8 cellular contexts compared by ENCODE assay signal in the genomic region with DNA sequence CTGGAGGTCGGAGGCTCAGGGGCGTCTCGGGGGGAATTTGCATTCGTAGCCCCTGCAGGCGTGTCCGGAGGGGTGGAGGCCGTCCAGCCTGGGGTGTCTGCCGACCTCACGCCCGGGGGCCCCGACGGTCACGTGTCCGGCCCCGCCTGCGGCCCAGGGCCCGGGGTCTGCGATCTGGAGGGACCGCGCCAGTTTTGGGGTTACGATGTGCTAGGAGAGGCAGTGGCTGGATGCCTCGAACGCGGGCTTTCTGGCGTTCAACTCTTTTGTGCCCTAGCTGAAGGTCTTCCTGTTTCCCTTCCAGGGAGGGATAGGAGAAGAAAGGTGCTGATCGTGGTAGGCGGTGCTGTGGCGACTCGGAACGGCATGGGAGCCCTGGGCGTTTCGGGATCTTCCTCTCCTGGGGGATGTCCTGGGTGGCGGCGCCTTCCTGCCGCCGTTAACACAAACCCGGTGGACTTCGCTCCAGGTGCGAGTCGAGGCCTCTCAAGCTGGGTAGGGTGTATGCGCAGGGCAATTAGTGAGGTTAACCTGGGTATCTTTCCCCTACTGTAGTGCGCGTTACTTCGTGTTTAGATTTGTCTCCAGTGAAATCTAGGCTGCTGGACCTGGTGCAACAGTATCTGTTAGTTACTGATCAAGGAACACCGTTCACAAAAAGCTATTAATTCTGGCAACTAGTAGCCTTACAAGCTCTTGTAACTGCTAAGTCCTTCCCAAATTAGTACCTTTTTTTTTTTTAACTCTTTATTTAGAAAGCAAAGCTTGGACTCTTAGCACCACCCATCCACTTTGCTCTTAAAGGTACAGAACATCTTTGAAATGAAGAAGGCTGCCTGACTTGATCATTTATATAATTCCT. TPM values are rescaled to one million over a fixed set of nuclear protein-coding genes. Genes with fewer than 3 reads are reported as not detected.
DNase-seq lines count a peak whose midpoint lies in the region; ATAC-seq and TF ChIP-seq lines count a peak whose summit lies in the region.

No MANE protein-coding gene starts in this region.

- H3K4me1 Mint-ChIP-seq in activated CD4-positive, alpha-beta memory T cell treated with anti-CD3 and anti-CD28 coated beads for 36 hours (ENCODE audit: low read depth), result peaks cover 31% of the 10 kb centered on the region
- H3K4me1 Mint-ChIP-seq in naive thymus-derived CD8-positive, alpha-beta T cell, result peaks cover 26 to 57% (median 47%) of the 10 kb centered on the region in 4 donors

- peak overlapping the region; percentile 79 for H3K4me3 Mint-ChIP-seq in activated CD4-positive, alpha-beta memory T cell treated with anti-CD3 and anti-CD28 coated beads for 36 hours
- peak overlapping the region; percentile 82 to 92 (median 88) for H3K4me3 Mint-ChIP-seq in naive thymus-derived CD8-positive, alpha-beta T cell

- TF ChIP-seq POLR2A in vagina (IDR thresholded peaks at IDR 0.05), result no peak

- TF ChIP-seq CTCF in 22Rv1 (IDR thresholded peaks at IDR 0.05) (no peak), GM10248 (IDR thresholded peaks at IDR 0.05; ENCODE audit: control extremely low read depth, extremely low read depth, low read depth, missing control alignments) (no peak), vagina (IDR thresholded peaks at IDR 0.05) (no peak)

- H3K36me3 Mint-ChIP-seq in activated CD4-positive, alpha-beta memory T cell treated with anti-CD3 and anti-CD28 coated beads for 36 hours, result no peaks in the 10 kb centered on the region
- H3K36me3 Mint-ChIP-seq in naive thymus-derived CD8-positive, alpha-beta T cell, result no peaks in the 10 kb centered on the region

- intact Hi-C loops in activated CD4-positive, alpha-beta memory T cell treated with anti-CD3 and anti-CD28 coated beads for 36 hours (cut with micrococcal nuclease), result loop anchor here (5.0 kb wide), 1 partner anchor 766 kb away; a partner anchor contains a TSS
- intact Hi-C loops in vagina (cut with DNase I), result no loop called here

- H3K4me3 ChIP-seq in vagina, result peak overlapping the region; percentile 87 to 88

- CTCF ChIA-PET in GM10248 (lab: Yijun Ruan, JAX), result interaction anchor here (1.0 to 2.0 kb wide), 7 partner anchors 12 to 813 kb away, joined by 3 to 7 read pairs (median 3); no protein-coding TSS in a partner anchor
- CTCF ChIA-PET in activated CD4-positive, alpha-beta memory T cell treated with anti-CD3 and anti-CD28 coated beads for 36 hours (lab: Charles Lee), result interaction anchor here (0.9 to 2.2 kb wide), 2 partner anchors 21 to 27 kb away, joined by 3 to 4 read pairs; no protein-coding TSS in a partner anchor

- H3K27me3 Mint-ChIP-seq in activated CD4-positive, alpha-beta memory T cell treated with anti-CD3 and anti-CD28 coated beads for 36 hours, result no peaks in the 10 kb centered on the region
- no peaks in the 10 kb centered on the region for H3K27me3 Mint-ChIP-seq in naive thymus-derived CD8-positive, alpha-beta T cell

- H3K27ac Mint-ChIP-seq in activated CD4-positive, alpha-beta memory T cell treated with anti-CD3 and anti-CD28 coated beads for 36 hours, result peak overlapping the region; percentile 7
- peak overlapping the region; percentile 56 to 94 (median 84) for H3K27ac Mint-ChIP-seq in naive thymus-derived CD8-positive, alpha-beta T cell

- POLR2A ChIA-PET in GM10248 (lab: Yijun Ruan, JAX), result no interaction called here
- POLR2A ChIA-PET in activated CD4-positive, alpha-beta memory T cell treated with anti-CD3 and anti-CD28 coated beads for 36 hours (lab: Charles Lee), result interaction anchor here (2.4 kb wide), 1 partner anchor 108 kb away, joined by 6 read pairs; a partner anchor contains a TSS
- POLR2A ChIA-PET in naive thymus-derived CD8-positive, alpha-beta T cell (lab: Charles Lee), result interaction anchor here (1.9 kb wide), 1 partner anchor 107 kb away, joined by 11 read pairs; a partner anchor contains a TSS

- peak; percentile 26 for DNase-seq in GM10248 (ENCODE audit: extremely low spot score)
- peak; percentile 65 for DNase-seq in NCI-H1105 treated with DMSO at 0.1 percent for 48 hours (lab: John Stamatoyannopoulos, UW)
- peak; percentile 38 for DNase-seq in activated CD4-positive, alpha-beta memory T cell treated with anti-CD3 and anti-CD28 coated beads for 36 hours
- DNase-seq in epithelial cell of prostate (ENCODE audit: low read depth, low spot score), result no peak
- DNase-seq in naive thymus-derived CD8-positive, alpha-beta T cell, result peak in 7 of 10 donors; percentile 5 to 33 (median 22)
- no peak for DNase-seq in vagina (ENCODE audit: extremely low spot score in 2 of 2)

- H3K27me3 ChIP-seq in vagina, result no peaks in the 10 kb centered on the region

- no peaks in the 10 kb centered on the region for H3K36me3 ChIP-seq in vagina

- H3K4me1 ChIP-seq in vagina, result peaks cover 52% of the 10 kb centered on the region

- H3K9me3 Mint-ChIP-seq in activated CD4-positive, alpha-beta memory T cell treated with anti-CD3 and anti-CD28 coated beads for 36 hours, result no peaks in the 10 kb centered on the region
- H3K9me3 Mint-ChIP-seq in naive thymus-derived CD8-positive, alpha-beta T cell, result no peaks in the 10 kb centered on the region

- no peak for ATAC-seq in naive thymus-derived CD8-positive, alpha-beta T cell
- no peak for ATAC-seq in HG02938 (IDR thresholded peaks at IDR 0.05; ENCODE audit: unreplicated experiment)

- peak overlapping the region; percentile 90 for H3K27ac ChIP-seq in 22Rv1
- peak overlapping the region; percentile 79 for H3K27ac ChIP-seq in epithelial cell of prostate
- H3K27ac ChIP-seq in vagina, result peak overlapping the region; percentile 94

- no peaks in the 10 kb centered on the region for H3K9me3 ChIP-seq in vagina

RNA-seq across cellular contexts. Expression of a gene that starts 1.3 kb away (rescaled TPM):
- 10 to 100 TPM; 24.5 to 30.8 TPM for total RNA-seq in activated CD4-positive, alpha-beta memory T cell treated with anti-CD3 and anti-CD28 coated beads for 36 hours
- 10 to 100 TPM; 27.2 to 31.3 TPM for total RNA-seq in naive thymus-derived CD8-positive, alpha-beta T cell
- 10 to 100 TPM; 14.5 to 26.9 (median 19.4) TPM for polyA plus RNA-seq in naive thymus-derived CD8-positive, alpha-beta T cell
- total RNA-seq in vagina, result 94.3 TPM

Comparison
In these comparisons a context has a peak if more than half of its experiments do, and no peak if none do; other contexts are left out.
1. DNase-seq: peak in GM10248 (single experiment), NCI-H1105 treated with DMSO at 0.1 percent for 48 hours (single experiment), activated CD4-positive, alpha-beta memory T cell treated with anti-CD3 and anti-CD28 coated beads for 36 hours (single experiment) and naive thymus-derived CD8-positive, alpha-beta T cell (7 of 10); none in epithelial cell of prostate (single experiment) and vagina (0 of 2).
2. Peak in every context shown above with its lines, with median percentiles within 50 percentile points of each other: H3K27ac ChIP-seq.